Comparison of ENCODE assay signal across 6 cellular contexts in genomic region chr3:194604126-194604525, GRCh38.
"Had no signal": no experiment of that assay in that cellular context is flagged by ENCODE, and none has a peak within 500 bp of the region (broad histone marks: within the 10 kb centered on the region; RNA-seq: fewer than 3 reads in every experiment).

No MANE protein-coding gene starts in this region.

- H3K27ac Mint-ChIP-seq: IgD-negative memory B cell had no signal

- H3K9me3 Mint-ChIP-seq: IgD-negative memory B cell had no signal

- H3K4me3 Mint-ChIP-seq: IgD-negative memory B cell had no signal

- H3K27ac ChIP-seq: HL-60 had no signal

- H3K27me3 Mint-ChIP-seq: IgD-negative memory B cell had no signal

- DNase-seq: IMR-90, KBM-7, KG1 had no signal

- H3K4me1 Mint-ChIP-seq: IgD-negative memory B cell had no signal

- H3K4me3 ChIP-seq: K562 had no signal
